ENCODE assay signal across 9 cellular contexts in the genomic region with DNA sequence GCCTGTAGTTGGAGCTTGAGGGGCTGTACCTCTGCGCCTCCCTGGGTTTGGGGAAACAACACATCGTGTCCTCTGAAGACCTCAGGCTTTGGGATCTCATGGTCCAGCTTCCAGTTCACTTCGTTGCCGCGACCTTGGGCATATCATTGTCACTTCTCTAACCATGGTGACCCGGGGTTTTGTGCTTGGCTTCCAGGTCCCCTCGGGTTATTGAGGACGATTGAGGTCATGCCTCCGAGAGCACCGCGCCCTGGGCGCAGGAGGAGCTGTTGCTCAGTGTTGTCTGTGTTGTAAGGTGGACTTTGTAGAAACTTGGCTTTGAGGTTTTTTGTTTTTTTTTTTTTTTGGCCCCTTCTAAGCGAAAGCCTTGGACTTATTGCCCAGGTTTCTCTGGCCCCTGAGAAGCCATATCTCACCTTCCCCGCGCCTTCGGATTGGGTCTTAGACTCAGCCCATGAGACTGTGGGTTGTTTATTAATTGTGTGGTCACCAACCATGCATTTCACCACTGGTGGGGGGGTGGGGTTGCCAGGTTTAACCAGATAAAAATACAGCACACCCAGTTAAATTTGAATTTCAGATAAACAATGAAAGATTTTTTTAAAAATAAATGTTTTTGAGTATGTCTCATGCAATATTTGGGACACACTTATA. TPM values are rescaled to one million over a fixed set of nuclear protein-coding genes. Genes with fewer than 3 reads are reported as not detected.
DNase-seq lines count a peak whose midpoint lies in the region; ATAC-seq and TF ChIP-seq lines count a peak whose summit lies in the region.
"Had no signal": no experiment of that assay in that cellular context is flagged by ENCODE, and none has a peak within 500 bp of the region (broad histone marks: within the 10 kb centered on the region; RNA-seq: fewer than 3 reads in every experiment).

No MANE protein-coding gene starts in this region.

- TF ChIP-seq CTCF in AG04450 (IDR thresholded peaks at IDR 0.05; ENCODE audit: low read depth, low read length) (no peak), HFFc6 (IDR thresholded peaks at IDR 0.05) (no peak), coronary artery (IDR thresholded peaks at IDR 0.05) (no peak), CD14-positive monocyte (IDR thresholded peaks at IDR 0.05) (no peak)

- H3K9me3 Mint-ChIP-seq in HFFc6 (peaks cover 4% of the 10 kb centered on the region), CD14-positive monocyte (peaks cover 0 to 24% (median 9%) of the 10 kb centered on the region in 7 donors)
- H3K9me3 Mint-ChIP-seq in naive thymus-derived CD8-positive, alpha-beta T cell: peaks cover 0 to 3% (median 0%) of the 10 kb centered on the region in 9 donors

- no peaks in the 10 kb centered on the region for H3K27me3 ChIP-seq in AG04450 (ENCODE audit: control insufficient read depth, insufficient read depth, low read length)

- H3K36me3 Mint-ChIP-seq in HFFc6 (ENCODE audit: low read depth) (peaks cover 5% of the 10 kb centered on the region), CD14-positive monocyte (peaks cover 6 to 10% of the 10 kb centered on the region in 2 donors)
- no peaks in the 10 kb centered on the region for H3K36me3 Mint-ChIP-seq in naive thymus-derived CD8-positive, alpha-beta T cell

- H3K27me3 Mint-ChIP-seq in HFFc6 (ENCODE audit: insufficient read depth): peaks cover 5% of the 10 kb centered on the region; the same call in 1 of the 2 replicates
- peaks cover 0 to 10% (median 0%) of the 10 kb centered on the region in 5 donors for H3K27me3 Mint-ChIP-seq in naive thymus-derived CD8-positive, alpha-beta T cell
- peaks cover 34 to 44% (median 37%) of the 10 kb centered on the region in 3 donors for H3K27me3 Mint-ChIP-seq in CD14-positive monocyte (ENCODE audit: low read depth in 3 of 3)

- POLR2A ChIA-PET in AG04450 (lab: Yijun Ruan, JAX): interaction anchor here (0.9 to 2.6 kb wide), 2 partner anchors 27 to 185 kb away, joined by 3 to 7 read pairs; no protein-coding TSS in a partner anchor
- POLR2A ChIA-PET in naive thymus-derived CD8-positive, alpha-beta T cell (lab: Charles Lee): interaction anchor here (0.9 to 1.5 kb wide), 5 partner anchors 16 to 242 kb away, joined by 3 to 4 read pairs (median 3); partner anchors contain the start of gene VPS33A

- no peak overlapping the region for H3K27ac Mint-ChIP-seq in HFFc6
- H3K27ac Mint-ChIP-seq in naive thymus-derived CD8-positive, alpha-beta T cell: peak overlapping the region in 4 of 10 donors; percentile 25 to 79 (median 46)
- H3K27ac Mint-ChIP-seq in CD14-positive monocyte: no peak overlapping the region

- no peaks in the 10 kb centered on the region; the same call in 1 of the 2 replicates for H3K9me3 ChIP-seq in AG04450 (ENCODE audit: control insufficient read depth, insufficient read depth, low read length)

- peaks cover 14% of the 10 kb centered on the region for H3K4me1 Mint-ChIP-seq in HFFc6 (ENCODE audit: low read depth)
- H3K4me1 Mint-ChIP-seq in naive thymus-derived CD8-positive, alpha-beta T cell: peaks cover 15 to 46% (median 34%) of the 10 kb centered on the region in 4 donors
- peaks cover 17% of the 10 kb centered on the region for H3K4me1 Mint-ChIP-seq in CD14-positive monocyte

- CTCF ChIA-PET in AG04450 (lab: Charles Lee): interaction anchor here (1.0 to 1.3 kb wide), 2 partner anchors 106 to 229 kb away, joined by 3 to 8 read pairs; partner anchors contain the start of gene CFAP251

- intact Hi-C loops in CD14-positive monocyte (cut with micrococcal nuclease): no loop called here

- H3K4me3 Mint-ChIP-seq in HFFc6 (peak overlapping the region; percentile 26; the same call in 1 of the 2 replicates), CD14-positive monocyte (no peak overlapping the region)
- H3K4me3 Mint-ChIP-seq in naive thymus-derived CD8-positive, alpha-beta T cell: peak overlapping the region; percentile 8 to 80 (median 49)

- ATAC-seq in naive thymus-derived CD8-positive, alpha-beta T cell: no peak
- ATAC-seq in GM21825 (IDR thresholded peaks at IDR 0.05; ENCODE audit: unreplicated experiment): no peak

- H3K27ac ChIP-seq in AG04450 (ENCODE audit: low read depth, low read length): peak overlapping the region; percentile 75
- peak overlapping the region; percentile 76 to 90 for H3K27ac ChIP-seq in coronary artery

- DNase-seq in AG04450 (ENCODE audit: low read depth, low spot score) (no peak), HFFc6 (no peak), coronary artery (ENCODE audit: low spot score) (no peak), NCI-H2081 (lab: John Stamatoyannopoulos, UW) (no peak), CD14-positive monocyte (ENCODE audit: low spot score) (no peak), iPS-NIHi7 (ENCODE audit: extremely low spot score) (no peak)
- peak in 1 of 10 donors; percentile 5 for DNase-seq in naive thymus-derived CD8-positive, alpha-beta T cell
- DNase-seq: MM.1S had no signal

- H3K4me3 ChIP-seq in AG04450 (ENCODE audit: low read depth, low read length) (peak overlapping the region; percentile 62; the same call in 1 of the 2 replicates), coronary artery (peak overlapping the region; percentile 90)

RNA-seq across cellular contexts. Expression of gene BCL7A, which starts 2.6 kb away (rescaled TPM):
- polyA plus RNA-seq in AG04450 (2011; rRNA removed) (4.4 and 4.6 TPM in 2 replicates), CD14-positive monocyte (under 1 TPM; 0.34 to 0.79 TPM)
- 3.6 and 4.0 TPM in 2 replicates for polyA minus RNA-seq in AG04450 (2011; rRNA and poly(A)+ RNA removed)
- 1 to 10 TPM; 2.6 to 3.8 (median 3.4) TPM for total RNA-seq in HFFc6 (2021; fragmentation: NEBNext Ultra II Directional; extraction: Animal tissue kit (Norgen Biotek cat#: 25700))
- 10 to 100 TPM; 10.5 to 12.0 TPM for total RNA-seq in naive thymus-derived CD8-positive, alpha-beta T cell
- 1 to 10 TPM; 3.0 to 7.3 (median 7.1) TPM for polyA plus RNA-seq in naive thymus-derived CD8-positive, alpha-beta T cell

RNA-seq across cellular contexts. Expression of gene MLXIP, which starts 54.3 kb away (rescaled TPM):
- polyA plus RNA-seq in AG04450 (2011; rRNA removed): 5.8 and 8.4 TPM in 2 replicates
- polyA minus RNA-seq in AG04450 (2011; rRNA and poly(A)+ RNA removed): 11.4 and 11.9 TPM in 2 replicates
- 10 to 100 TPM; 19.0 to 23.8 (median 21.7) TPM for total RNA-seq in HFFc6 (2021; fragmentation: NEBNext Ultra II Directional; extraction: Animal tissue kit (Norgen Biotek cat#: 25700))
- total RNA-seq in naive thymus-derived CD8-positive, alpha-beta T cell: 100 to 1,000 TPM; 162 to 165 TPM
- 10 to 100 TPM; 17.3 to 43.3 (median 20.0) TPM for polyA plus RNA-seq in naive thymus-derived CD8-positive, alpha-beta T cell
- polyA plus RNA-seq in CD14-positive monocyte: 1 to 10 TPM; 4.5 to 4.6 TPM

Comparison
In these comparisons a context has a peak if more than half of its experiments do, and no peak if none do; other contexts are left out.
1. H3K4me3 Mint-ChIP-seq: peak in HFFc6 (single experiment) and naive thymus-derived CD8-positive, alpha-beta T cell (10 of 10); none in CD14-positive monocyte (0 of 2).